Comparison of ENCODE assay signal across 11 cellular contexts in the genomic region with DNA sequence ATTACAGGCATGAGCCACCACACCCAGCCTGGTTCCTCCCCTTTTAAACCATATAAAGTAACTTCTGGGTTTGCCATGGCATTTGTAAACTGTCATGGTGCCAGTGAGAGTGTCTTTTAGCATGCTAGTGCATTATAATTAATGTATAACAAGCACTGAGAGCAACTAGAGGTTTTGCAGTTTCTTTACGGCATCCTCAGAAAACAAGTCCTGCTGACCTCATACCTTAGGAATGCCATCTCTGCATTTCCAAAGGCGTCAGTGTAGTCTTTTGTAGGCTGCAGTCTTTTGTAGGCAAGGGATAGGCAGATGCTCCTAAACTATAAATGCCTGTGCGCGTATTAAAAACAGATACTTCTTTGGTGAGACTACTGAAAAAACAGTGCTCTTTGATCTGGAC.
DNase-seq lines count a peak whose midpoint lies in the region; ATAC-seq lines count a peak whose summit lies in the region.
"Had no signal": no experiment of that assay in that cellular context is flagged by ENCODE, and none has a peak within 500 bp of the region (broad histone marks: within the 10 kb centered on the region; RNA-seq: fewer than 3 reads in every experiment).

No MANE protein-coding gene starts in this region.

- in situ Hi-C loops in ACHN (cut with HindIII; ENCODE audit: low pct_ligation_motif_present, low pct_unique_long_range_greater_than_20kb, low sequenced_read_pairs) = no loop called here

- H3K4me3 Mint-ChIP-seq in stimulated activated naive B cell treated with anti-CD40 and anti-IgM and Interleukin-4, amounts not matched to agents 10 μg/mL and 1 μg/mL and 100 μg/mL, for 72 hours = no peak overlapping the region
- H3K4me3 Mint-ChIP-seq: activated CD4-positive, alpha-beta memory T cell treated with anti-CD3 and anti-CD28 coated beads, Interleukin-2, amount 10 ng/mL, durations not matched to agents 7 days and 5 days had no signal

- H3K27ac Mint-ChIP-seq in stimulated activated naive B cell treated with anti-CD40 and anti-IgM and Interleukin-4, amounts not matched to agents 10 μg/mL and 1 μg/mL and 100 μg/mL, for 72 hours = no peak overlapping the region
- H3K27ac Mint-ChIP-seq: activated CD4-positive, alpha-beta memory T cell treated with anti-CD3 and anti-CD28 coated beads, Interleukin-2, amount 10 ng/mL, durations not matched to agents 7 days and 5 days had no signal

- H3K4me1 Mint-ChIP-seq in stimulated activated naive B cell treated with anti-CD40 and anti-IgM and Interleukin-4, amounts not matched to agents 10 μg/mL and 1 μg/mL and 100 μg/mL, for 72 hours = no peaks in the 10 kb centered on the region
- H3K4me1 Mint-ChIP-seq: activated CD4-positive, alpha-beta memory T cell treated with anti-CD3 and anti-CD28 coated beads, Interleukin-2, amount 10 ng/mL, durations not matched to agents 7 days and 5 days had no signal

- no peaks in the 10 kb centered on the region for H3K9me3 Mint-ChIP-seq in stimulated activated naive B cell treated with anti-CD40 and anti-IgM and Interleukin-4, amounts not matched to agents 10 μg/mL and 1 μg/mL and 100 μg/mL, for 72 hours
- H3K9me3 Mint-ChIP-seq: activated CD4-positive, alpha-beta memory T cell treated with anti-CD3 and anti-CD28 coated beads, Interleukin-2, amount 10 ng/mL, durations not matched to agents 7 days and 5 days had no signal

- DNase-seq in ACHN (peak; percentile 92), HS-27A (ENCODE audit: low read depth) (peak; percentile 85), astrocyte of the hippocampus (ENCODE audit: low read depth, low spot score) (peak; percentile 93), iris pigment epithelial cell (ENCODE audit: low read depth) (peak; percentile 90), T-helper 9 cell (no peak), cardiac septum (ENCODE audit: low spot score) (no peak)
- DNase-seq in stimulated activated naive B cell treated with anti-CD40 and anti-IgM and Interleukin-4, amounts not matched to agents 10 μg/mL and 1 μg/mL and 100 μg/mL, for 72 hours = no peak
- DNase-seq: activated CD4-positive, alpha-beta memory T cell treated with anti-CD3 and anti-CD28 coated beads, Interleukin-2, amount 10 ng/mL, durations not matched to agents 7 days and 5 days; cerebellar nuclear complex; SHP77 treated with DMSO at 0.1 percent for 48 hours had no signal

- no peaks in the 10 kb centered on the region for H3K27me3 Mint-ChIP-seq in stimulated activated naive B cell treated with anti-CD40 and anti-IgM and Interleukin-4, amounts not matched to agents 10 μg/mL and 1 μg/mL and 100 μg/mL, for 72 hours
- H3K27me3 Mint-ChIP-seq: activated CD4-positive, alpha-beta memory T cell treated with anti-CD3 and anti-CD28 coated beads, Interleukin-2, amount 10 ng/mL, durations not matched to agents 7 days and 5 days had no signal

- H3K36me3 Mint-ChIP-seq in stimulated activated naive B cell treated with anti-CD40 and anti-IgM and Interleukin-4, amounts not matched to agents 10 μg/mL and 1 μg/mL and 100 μg/mL, for 72 hours = no peaks in the 10 kb centered on the region

- ATAC-seq in GM18907 (IDR thresholded peaks at IDR 0.05; ENCODE audit: unreplicated experiment) = no peak
- ATAC-seq in stimulated activated naive B cell treated with anti-CD40 and anti-IgM and Interleukin-4, amounts not matched to agents 10 μg/mL and 1 μg/mL and 100 μg/mL, for 72 hours (replicated peaks) = no peak

- intact Hi-C loops in cardiac septum (cut with DNase I) = no loop called here

Comparison
In these comparisons a context has a peak if more than half of its experiments do, and no peak if none do; other contexts are left out.
1. DNase-seq: peak in ACHN (single experiment), HS-27A (single experiment), astrocyte of the hippocampus (single experiment) and iris pigment epithelial cell (single experiment); none in T-helper 9 cell (single experiment), cardiac septum (single experiment) and stimulated activated naive B cell treated with anti-CD40 and anti-IgM and Interleukin-4, amounts not matched to agents 10 μg/mL and 1 μg/mL and 100 μg/mL, for 72 hours (single experiment).